Comparison of ENCODE assay signal across 8 cellular contexts in the genomic region with DNA sequence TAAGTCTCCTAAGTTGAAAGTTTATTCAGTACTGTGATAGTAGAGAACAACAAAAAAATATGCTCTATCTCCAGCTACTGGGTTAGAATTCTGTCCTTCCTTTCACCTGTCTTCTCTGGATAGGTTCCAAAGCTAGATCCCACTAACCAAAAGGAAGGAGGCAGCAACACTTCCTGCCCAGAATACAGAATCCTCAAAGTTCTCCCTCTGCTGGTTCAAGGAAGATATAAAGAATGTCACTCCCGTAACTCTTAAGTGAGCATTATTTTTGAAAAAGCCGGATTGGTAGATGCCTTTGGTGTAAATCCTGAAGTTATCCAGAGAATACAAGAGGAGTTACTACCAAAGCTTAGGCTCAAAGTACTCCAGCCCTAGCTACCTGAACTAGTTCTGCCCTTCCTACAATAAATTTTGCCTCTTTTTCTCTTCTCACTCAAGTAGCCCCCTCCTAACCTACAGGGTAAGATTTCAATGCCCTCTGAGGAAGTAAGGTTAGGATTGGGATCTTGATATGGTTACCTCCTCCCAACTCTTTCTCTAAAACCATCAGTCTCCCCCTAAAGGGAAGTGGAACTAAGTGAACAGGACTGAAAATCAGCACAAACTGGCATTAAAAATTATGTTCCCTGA. TPM values are rescaled to one million over a fixed set of nuclear protein-coding genes. Genes with fewer than 3 reads are reported as not detected.
DNase-seq lines count a peak whose midpoint lies in the region; FAIRE-seq and TF ChIP-seq lines count a peak whose summit lies in the region.

No MANE protein-coding gene starts in this region.

- H3K79me1 ChIP-seq in mesendoderm (ENCODE audit: low read length): no peaks in the 10 kb centered on the region

- no peaks in the 10 kb centered on the region for H3K79me2 ChIP-seq in mesendoderm (ENCODE audit: control insufficient read depth, insufficient read depth, low read length)

- peaks cover 2% of the 10 kb centered on the region for H3K36me3 ChIP-seq in mesendoderm (ENCODE audit: control insufficient read depth, insufficient read depth, low read length)

- H2BK120ac ChIP-seq in mesendoderm (ENCODE audit: low read depth, low read length): no peak overlapping the region

- H2AK5ac ChIP-seq in mesendoderm (ENCODE audit: low read length): no peak overlapping the region

- H3K9me3 Mint-ChIP-seq in chondrocyte (ENCODE audit: low read depth): no peaks in the 10 kb centered on the region

- H3K4me3 ChIP-seq in mesendoderm (ENCODE audit: low read length): no peak overlapping the region

- H2BK15ac ChIP-seq in mesendoderm (replicated peaks; ENCODE audit: low read depth): no peak overlapping the region

- H2BK5ac ChIP-seq in mesendoderm (ENCODE audit: low read length): no peak overlapping the region

- peak; percentile 96 for FAIRE-seq in A204.1 (lab: Jason Lieb, UNC)

- no peak overlapping the region for H4K8ac ChIP-seq in mesendoderm (ENCODE audit: low read depth, low read length)

- no peak overlapping the region for H4K5ac ChIP-seq in mesendoderm (ENCODE audit: low read length)

- no peaks in the 10 kb centered on the region for H3K27me3 ChIP-seq in mesendoderm (ENCODE audit: insufficient read depth, low read length, poor library complexity)

- no peak overlapping the region for H3K4me3 Mint-ChIP-seq in chondrocyte (ENCODE audit: unreplicated experiment)

- no peak overlapping the region for H3K4ac ChIP-seq in mesendoderm (ENCODE audit: low read depth, low read length)

- no CpG with 5 or more reads among the region's 2 CpGs for WGBS in mesendoderm (ENCODE audit: extremely low coverage, insufficient coverage, low lambda C conversion rate)

- no peak overlapping the region for H3K56ac ChIP-seq in mesendoderm (ENCODE audit: low read length)

- no peak overlapping the region for H3K27ac ChIP-seq in mesendoderm (ENCODE audit: low read depth, low read length)

- H3K4me2 ChIP-seq in mesendoderm (ENCODE audit: low read length): no peak overlapping the region

- peaks cover 15% of the 10 kb centered on the region for H3K36me3 Mint-ChIP-seq in chondrocyte (ENCODE audit: low read depth)

- no peak overlapping the region for H3K18ac ChIP-seq in mesendoderm (ENCODE audit: low read length)

- peak; percentile 82 for DNase-seq in NCI-H82 (lab: John Stamatoyannopoulos, UW)
- no peak for DNase-seq in chondrocyte (ENCODE audit: low spot score)
- DNase-seq in mesendoderm: peak; percentile 85
- no peak for DNase-seq in ureter (ENCODE audit: low spot score)
- no peak for DNase-seq in NOMO-1 treated with dmso at 0.1 percent for 144 hours (lab: John Stamatoyannopoulos, UW; ENCODE audit: unreplicated experiment)
- DNase-seq in GM19238 (ENCODE audit: insufficient read length, low spot score): no peak

- no peak overlapping the region for H3K23ac ChIP-seq in mesendoderm (ENCODE audit: low read length)

- no peak overlapping the region for H3K9ac ChIP-seq in mesendoderm (ENCODE audit: low read length)

- no peak overlapping the region for H3K27ac Mint-ChIP-seq in chondrocyte (ENCODE audit: unreplicated experiment)

- no peaks in the 10 kb centered on the region for H3K4me1 Mint-ChIP-seq in chondrocyte (ENCODE audit: low read depth)

- H3K27me3 Mint-ChIP-seq in chondrocyte (ENCODE audit: low read depth): no peaks in the 10 kb centered on the region

- no peaks in the 10 kb centered on the region for H3K4me1 ChIP-seq in mesendoderm (ENCODE audit: control insufficient read depth, low read depth, low read length)

- TF ChIP-seq CTCF in GM12872 (IDR thresholded peaks at IDR 0.05; ENCODE audit: insufficient read depth, low read depth, low read length) (peak; percentile 46; the same call in 2 of the 3 replicates), chondrocyte (IDR thresholded peaks at IDR 0.05) (peak; percentile 86)

RNA-seq across cellular contexts. Expression of a gene that starts 26.0 kb away (rescaled TPM):
- total RNA-seq in chondrocyte (0.47 to 0.94 TPM (median 0.72 TPM) in 3 replicates), ureter (1.5 TPM)
- 7.6 TPM for polyA plus RNA-seq in mesendoderm (2013, experiment 1 of 2)
- 7.5 TPM for polyA plus RNA-seq in mesendoderm (2013, experiment 2 of 2)

RNA-seq across cellular contexts. Expression of a gene that starts 34.9 kb away (rescaled TPM):
- total RNA-seq in chondrocyte: 18.7 to 23.6 TPM (median 19.8 TPM) in 3 replicates
- polyA plus RNA-seq in mesendoderm (2013, experiment 1 of 2): 6.2 TPM
- 6.5 TPM for polyA plus RNA-seq in mesendoderm (2013, experiment 2 of 2)
- total RNA-seq in ureter: 14.7 TPM

RNA-seq across cellular contexts. Expression of a gene that starts 36.5 kb away (rescaled TPM):
- total RNA-seq in chondrocyte (not detected in 3 replicates), ureter (not detected)
- polyA plus RNA-seq in mesendoderm (2013, experiment 1 of 2): not detected
- not detected for polyA plus RNA-seq in mesendoderm (2013, experiment 2 of 2)

Comparison
In these comparisons a context has a peak if more than half of its experiments do, and no peak if none do; other contexts are left out.
1. DNase-seq: peak in NCI-H82 (single experiment) and mesendoderm (single experiment); none in chondrocyte (single experiment), ureter (single experiment), NOMO-1 treated with dmso at 0.1 percent for 144 hours (single experiment) and GM19238 (single experiment).